In the genomic region with DNA sequence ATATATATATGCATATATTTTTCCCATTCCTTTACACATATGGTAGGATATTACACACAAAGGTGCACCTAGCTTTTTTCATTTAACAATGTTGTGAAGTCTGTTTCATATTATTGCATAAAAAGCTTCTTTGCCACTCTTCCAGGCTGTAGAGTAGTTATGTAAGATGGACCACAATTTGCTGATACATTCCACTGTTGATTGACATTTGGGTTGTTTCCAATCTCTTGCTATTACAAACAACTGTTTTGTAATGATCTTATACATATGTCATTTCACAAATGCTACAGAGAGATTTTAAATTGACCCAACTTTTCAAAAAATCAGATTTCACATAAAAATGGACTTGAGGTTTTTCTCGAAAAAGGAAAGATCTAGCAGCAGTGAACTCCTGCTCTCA, we compare ENCODE assay signal across 1 cellular context.
TF ChIP-seq lines count a peak whose summit lies in the region.

No MANE protein-coding gene starts in this region.

TF ChIP-seq in IMR-90, 13 proteins besides CTCF, POLR2A, EP300 and RAD21:
- no peak for TF ChIP-seq MXI1 (IDR thresholded peaks at IDR 0.05; ENCODE audit: borderline replicate concordance, low read depth, low read length)
- TF ChIP-seq, protein P1, sequence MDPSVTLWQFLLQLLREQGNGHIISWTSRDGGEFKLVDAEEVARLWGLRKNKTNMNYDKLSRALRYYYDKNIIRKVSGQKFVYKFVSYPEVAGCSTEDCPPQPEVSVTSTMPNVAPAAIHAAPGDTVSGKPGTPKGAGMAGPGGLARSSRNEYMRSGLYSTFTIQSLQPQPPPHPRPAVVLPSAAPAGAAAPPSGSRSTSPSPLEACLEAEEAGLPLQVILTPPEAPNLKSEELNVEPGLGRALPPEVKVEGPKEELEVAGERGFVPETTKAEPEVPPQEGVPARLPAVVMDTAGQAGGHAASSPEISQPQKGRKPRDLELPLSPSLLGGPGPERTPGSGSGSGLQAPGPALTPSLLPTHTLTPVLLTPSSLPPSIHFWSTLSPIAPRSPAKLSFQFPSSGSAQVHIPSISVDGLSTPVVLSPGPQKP (IDR thresholded peaks at IDR 0.05; ENCODE audit: borderline replicate concordance, low read depth, low read length), result no peak
- TF ChIP-seq MAZ (IDR thresholded peaks at IDR 0.05; ENCODE audit: borderline replicate concordance, low read depth, low read length), result no peak
- no peak for TF ChIP-seq MAFK (IDR thresholded peaks at IDR 0.05; ENCODE audit: low read depth, low read length)
- TF ChIP-seq BHLHE40 (IDR thresholded peaks at IDR 0.05; ENCODE audit: low read depth, low read length), result no peak
- TF ChIP-seq CEBPB (IDR thresholded peaks at IDR 0.05; ENCODE audit: low read depth, low read length), result no peak
- TF ChIP-seq RCOR1 (IDR thresholded peaks at IDR 0.05; ENCODE audit: insufficient replicate concordance, low read length), result no peak
TF ChIP-seq in IMR-90: peak in this region for 0.
